In genomic region chr3:98784666-98785600, GRCh38 we compare ENCODE assay signal across 10 cellular contexts. TPM values are rescaled to one million over a fixed set of nuclear protein-coding genes. Genes with fewer than 3 reads are reported as not detected.
DNase-seq lines count a peak whose midpoint lies in the region; ATAC-seq and TF ChIP-seq lines count a peak whose summit lies in the region.
"Had no signal": no experiment of that assay in that cellular context is flagged by ENCODE, and none has a peak within 500 bp of the region (broad histone marks: within the 10 kb centered on the region; RNA-seq: fewer than 3 reads in every experiment).

No MANE protein-coding gene starts in this region.

- POLR2A ChIA-PET in RWPE1 (lab: Yijun Ruan, JAX; ENCODE audit: low non-redundant PET): no interaction called here

- ATAC-seq in psoas muscle: peak; percentile 72 to 87 (median 80)
- no peak for ATAC-seq in GM21717 (IDR thresholded peaks at IDR 0.05; ENCODE audit: unreplicated experiment)
- ATAC-seq in GM18873 (IDR thresholded peaks at IDR 0.05; ENCODE audit: low FRiP score, unreplicated experiment): no peak
- ATAC-seq in HG02642 (IDR thresholded peaks at IDR 0.05; ENCODE audit: poor library complexity, unreplicated experiment): no peak

- peaks cover 37% of the 10 kb centered on the region for H3K4me1 ChIP-seq in psoas muscle
- no peaks in the 10 kb centered on the region for H3K4me1 ChIP-seq in colonic mucosa

- H3K9ac ChIP-seq in colonic mucosa (ENCODE audit: low read depth in 2 of 2, low read length in 2 of 2): no peak overlapping the region

- 48 to 59% (median 56%) methylated on average over 3 of the region's 3 CpGs for WGBS in psoas muscle, 3 donors

- no peaks in the 10 kb centered on the region for H3K27me3 ChIP-seq in psoas muscle (ENCODE audit: insufficient read depth in 3 of 3, low read length in 2 of 3)
- H3K27me3 ChIP-seq in colonic mucosa: no peaks in the 10 kb centered on the region

- H3K9me3 ChIP-seq in psoas muscle: no peaks in the 10 kb centered on the region
- no peaks in the 10 kb centered on the region for H3K9me3 ChIP-seq in colonic mucosa

- DNase-seq in ELR (ENCODE audit: low read depth) (peak; percentile 79), RWPE1 (ENCODE audit: low spot score) (peak; percentile 32), fibroblast of peridontal ligament (ENCODE audit: extremely low read depth) (peak; percentile 74), psoas muscle (no peak), colonic mucosa (no peak)
- DNase-seq: DMS79, NCI-H1930 had no signal

- peaks cover 0 to 10% of the 10 kb centered on the region in 2 donors for H3K36me3 ChIP-seq in psoas muscle (ENCODE audit: insufficient read depth in 1 of 2, low read depth in 1 of 2)
- H3K36me3 ChIP-seq in colonic mucosa: no peaks in the 10 kb centered on the region

- CTCF ChIA-PET in RWPE1 (lab: Yijun Ruan, JAX): interaction anchor here (0.6 kb wide), 1 partner anchor 59 kb away, joined by 5 read pairs; no protein-coding TSS in a partner anchor

- intact Hi-C loops in psoas muscle (cut with DNase I): loop anchor here in 1 of 2 donors (10.0 kb wide), 1 partner anchor 50 kb away; no protein-coding TSS in a partner anchor
- intact Hi-C loops in colonic mucosa (cut with DNase I): no loop called here

- H3K4me3 ChIP-seq in psoas muscle: no peak overlapping the region
- no peak overlapping the region for H3K4me3 ChIP-seq in colonic mucosa

- TF ChIP-seq CTCF in RWPE1 (conservative IDR thresholded peaks at IDR 0.05; ENCODE audit: low read depth) (no peak), psoas muscle (IDR thresholded peaks at IDR 0.05) (no peak), colonic mucosa (IDR thresholded peaks at IDR 0.05) (no peak)

- H3K27ac ChIP-seq in RWPE1: peak overlapping the region; percentile 79
- H3K27ac ChIP-seq in psoas muscle: peak overlapping the region; percentile 43
- no peak overlapping the region for H3K27ac ChIP-seq in colonic mucosa

RNA-seq across cellular contexts. Expression of gene ST3GAL6, which starts 21.8 kb away (rescaled TPM):
- total RNA-seq in psoas muscle: 10 to 100 TPM in 1 of 4 donors, 1 to 10 TPM in 3; 8.7 to 22.9 (median 9.6) TPM
- 10 to 100 TPM in 1 of 3 donors, 1 to 10 TPM in 2; 7.6 to 14.9 (median 8.9) TPM for polyA plus RNA-seq in psoas muscle
- 1 to 10 TPM; 2.3 to 2.5 TPM for total RNA-seq in colonic mucosa

Comparison
In these comparisons a context has a peak if more than half of its experiments do, and no peak if none do; other contexts are left out.
1. DNase-seq: peak in ELR (single experiment), RWPE1 (single experiment) and fibroblast of peridontal ligament (single experiment); none in psoas muscle (0 of 2) and colonic mucosa (single experiment).
2. ATAC-seq: peak in psoas muscle (4 of 4); none in GM21717 (single experiment), GM18873 (single experiment) and HG02642 (single experiment).